ENCODE assay signal across 11 cellular contexts in the genomic region with DNA sequence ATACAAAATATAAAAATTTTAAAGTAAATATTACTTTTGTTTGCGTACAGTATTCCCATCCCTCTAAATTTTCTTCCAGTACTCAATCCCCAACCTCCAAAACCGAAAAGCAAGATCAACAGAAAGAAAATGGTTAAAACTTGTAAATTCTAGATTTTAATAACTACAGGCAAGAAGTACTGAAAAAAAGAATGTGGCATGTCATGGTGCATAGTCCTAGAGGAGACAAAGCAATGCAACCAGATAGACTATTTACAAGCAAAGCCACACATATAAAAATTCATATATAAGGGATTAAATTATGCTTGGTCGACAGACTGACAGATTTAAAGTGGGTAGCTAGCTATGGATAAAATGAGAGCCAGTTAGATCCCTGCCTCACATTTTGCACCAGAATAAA. TPM values are rescaled to one million over a fixed set of nuclear protein-coding genes. Genes with fewer than 3 reads are reported as not detected.
DNase-seq lines count a peak whose midpoint lies in the region; ATAC-seq and TF ChIP-seq lines count a peak whose summit lies in the region.
"Had no signal": no experiment of that assay in that cellular context is flagged by ENCODE, and none has a peak within 500 bp of the region (broad histone marks: within the 10 kb centered on the region; RNA-seq: fewer than 3 reads in every experiment).

No MANE protein-coding gene starts in this region.

- peaks cover 21% of the 10 kb centered on the region for H3K36me3 Mint-ChIP-seq in activated CD8-positive, alpha-beta T cell treated with anti-CD3 and anti-CD28 coated beads, Interleukin-2, amount 10 ng/mL, durations not matched to agents 7 days and 5 days (ENCODE audit: low read depth)
- H3K36me3 Mint-ChIP-seq in nephron progenitor cell (ENCODE audit: low read depth): no peaks in the 10 kb centered on the region

- 64% methylated on average over 3 of the region's 3 CpGs for WGBS in heart right ventricle, 2 donors

- intact Hi-C loops in heart right ventricle (cut with DNase I): loop anchor here in 2 of 10 donors (5.0 to 10.0 kb wide), 3 partner anchors 164 to 1114 kb away; a partner anchor contains a TSS
- intact Hi-C loops in Right ventricle myocardium inferior (cut with DNase I): no loop called here

- H3K4me3 ChIP-seq in MG63 (peak overlapping the region; percentile 53), heart right ventricle (peak overlapping the region in 1 of 10 donors; percentile 62)

- POLR2A ChIA-PET in activated CD8-positive, alpha-beta T cell treated with anti-CD3 and anti-CD28 coated beads, Interleukin-2, amount 10 ng/mL, durations not matched to agents 7 days and 5 days (lab: Charles Lee): interaction anchor here (0.7 to 19.5 kb wide), 38 partner anchors 10 to 1863 kb away, joined by 3 to 1951 read pairs (median 38); a partner anchor contains a TSS

- DNase-seq in SIG-M5 treated with dmso at 0.1 percent for 504 hours (lab: John Stamatoyannopoulos, UW; ENCODE audit: unreplicated experiment) (peak; percentile 76), SIG-M5 (lab: John Stamatoyannopoulos, UW) (no peak), MG63 (no peak), nephron progenitor cell (no peak), NCI-H510A (lab: John Stamatoyannopoulos, UW) (no peak), heart right ventricle (no peak), Right ventricle myocardium inferior (ENCODE audit: missing footprints) (no peak)
- no peak for DNase-seq in activated CD8-positive, alpha-beta T cell treated with anti-CD3 and anti-CD28 coated beads, Interleukin-2, amount 10 ng/mL, durations not matched to agents 7 days and 5 days
- DNase-seq: gastrocnemius medialis, NCI-H1436, T-helper 9 cell had no signal

- H3K36me3 ChIP-seq in MG63 (no peaks in the 10 kb centered on the region), heart right ventricle (no peaks in the 10 kb centered on the region)
- H3K36me3 ChIP-seq: gastrocnemius medialis had no signal

- H3K27me3 Mint-ChIP-seq in activated CD8-positive, alpha-beta T cell treated with anti-CD3 and anti-CD28 coated beads, Interleukin-2, amount 10 ng/mL, durations not matched to agents 7 days and 5 days (ENCODE audit: low read depth): peaks cover 3% of the 10 kb centered on the region
- H3K27me3 Mint-ChIP-seq in nephron progenitor cell (ENCODE audit: low read depth, poor library complexity): no peaks in the 10 kb centered on the region

- CTCF ChIA-PET in activated CD8-positive, alpha-beta T cell treated with anti-CD3 and anti-CD28 coated beads, Interleukin-2, amount 10 ng/mL, durations not matched to agents 7 days and 5 days (lab: Charles Lee): interaction anchor here (1.7 to 5.6 kb wide), 4 partner anchors 11 to 93 kb away, joined by 3 to 57 read pairs (median 18); a partner anchor contains a TSS

- peaks cover 71% of the 10 kb centered on the region for H3K4me1 Mint-ChIP-seq in activated CD8-positive, alpha-beta T cell treated with anti-CD3 and anti-CD28 coated beads, Interleukin-2, amount 10 ng/mL, durations not matched to agents 7 days and 5 days (ENCODE audit: low read depth)
- H3K4me1 Mint-ChIP-seq in nephron progenitor cell: peaks cover 83% of the 10 kb centered on the region

- ATAC-seq in activated CD8-positive, alpha-beta T cell treated with anti-CD3 and anti-CD28 coated beads, Interleukin-2, amount 10 ng/mL, durations not matched to agents 7 days and 5 days: no peak
- no peak for ATAC-seq in heart right ventricle
- ATAC-seq in Right ventricle myocardium inferior: no peak
- ATAC-seq: gastrocnemius medialis had no signal

- H3K27me3 ChIP-seq in MG63 (no peaks in the 10 kb centered on the region), heart right ventricle (no peaks in the 10 kb centered on the region)

- H3K4me1 ChIP-seq in heart right ventricle: peaks cover 4 to 66% (median 17%) of the 10 kb centered on the region in 9 donors

- peak overlapping the region; percentile 93 for H3K4me3 Mint-ChIP-seq in activated CD8-positive, alpha-beta T cell treated with anti-CD3 and anti-CD28 coated beads, Interleukin-2, amount 10 ng/mL, durations not matched to agents 7 days and 5 days
- H3K4me3 Mint-ChIP-seq in nephron progenitor cell: peak overlapping the region; percentile 79

- peak overlapping the region; percentile 99 for H3K27ac Mint-ChIP-seq in activated CD8-positive, alpha-beta T cell treated with anti-CD3 and anti-CD28 coated beads, Interleukin-2, amount 10 ng/mL, durations not matched to agents 7 days and 5 days
- H3K27ac Mint-ChIP-seq in nephron progenitor cell: peak overlapping the region; percentile 84

- H3K9me3 Mint-ChIP-seq in activated CD8-positive, alpha-beta T cell treated with anti-CD3 and anti-CD28 coated beads, Interleukin-2, amount 10 ng/mL, durations not matched to agents 7 days and 5 days (ENCODE audit: insufficient read depth): no peaks in the 10 kb centered on the region
- H3K9me3 Mint-ChIP-seq in nephron progenitor cell: no peaks in the 10 kb centered on the region

- H3K9me3 ChIP-seq in MG63 (no peaks in the 10 kb centered on the region), heart right ventricle (no peaks in the 10 kb centered on the region)
- H3K9me3 ChIP-seq: gastrocnemius medialis had no signal

- no peak overlapping the region for H3K27ac ChIP-seq in heart right ventricle
- H3K27ac ChIP-seq: gastrocnemius medialis had no signal

- no peak for TF ChIP-seq CTCF in nephron progenitor cell (IDR thresholded peaks at IDR 0.05)
- TF ChIP-seq CTCF in heart right ventricle (IDR thresholded peaks at IDR 0.05): no peak

RNA-seq across cellular contexts. Expression of a gene that starts 56.5 kb away (rescaled TPM):
- 7.7 and 9.1 TPM in 2 replicates for total RNA-seq in MG63 (2014; rRNA removed; shearing (Covaris generic); ENCODE audit: low replicate concordance)
- total RNA-seq in activated CD8-positive, alpha-beta T cell treated with anti-CD3 and anti-CD28 coated beads, Interleukin-2, amount 10 ng/mL, durations not matched to agents 7 days and 5 days: 1 to 10 TPM; 4.3 TPM
- total RNA-seq in heart right ventricle: 1 to 10 TPM; 2.4 to 7.7 (median 4.7) TPM
- polyA plus RNA-seq in heart right ventricle: 1 to 10 TPM; 1.4 to 2.5 TPM
- total RNA-seq in Right ventricle myocardium inferior: 5.3 TPM
